11 cellular contexts compared by ENCODE assay signal in genomic region chr11:106727261-106727660, GRCh38.
"Had no signal": no experiment of that assay in that cellular context is flagged by ENCODE, and none has a peak within 500 bp of the region (broad histone marks: within the 10 kb centered on the region; RNA-seq: fewer than 3 reads in every experiment).

No MANE protein-coding gene starts in this region.

- H2AFZ ChIP-seq: GM23248 had no signal

- H3K9me3 Mint-ChIP-seq: HFFc6 had no signal

- H3K36me3 ChIP-seq: HAP-1 had no signal

- H3K36me3 Mint-ChIP-seq: IgD-negative memory B cell had no signal

- H3K27ac ChIP-seq: GM23248, HL-60, KMS-11 had no signal

- H3K4me1 Mint-ChIP-seq: IgD-negative memory B cell had no signal

- DNase-seq: GM23248, GOT3, H7, HFFc6, KBM-7 had no signal

- H3K4me3 Mint-ChIP-seq: HFFc6, IgD-negative memory B cell had no signal

- H3K9me3 ChIP-seq: HAP-1 had no signal

- H3K4me1 ChIP-seq: HAP-1 had no signal

- H3K27ac Mint-ChIP-seq: HFFc6, IgD-negative memory B cell had no signal

- H3K4me2 ChIP-seq: KMS-11 had no signal

- ATAC-seq: HCT116, HepG2 had no signal

- FAIRE-seq: HepG2 had no signal

- H3K4me3 ChIP-seq: GM23248, HAP-1 had no signal

- H3K27me3 Mint-ChIP-seq: IgD-negative memory B cell had no signal

- H3K9ac ChIP-seq: GM23248, KMS-11 had no signal
